ENCODE assay signal across 23 cellular contexts in genomic region chr20:6152777-6153176, GRCh38.
"Had no signal": no experiment of that assay in that cellular context is flagged by ENCODE, and none has a peak within 500 bp of the region (broad histone marks: within the 10 kb centered on the region; RNA-seq: fewer than 3 reads in every experiment).

No MANE protein-coding gene starts in this region.

- ATAC-seq: HepG2 had no signal

- H3K27ac ChIP-seq: SJSA1, SK-N-MC had no signal

- DNase-seq: IMR-90, Karpas-422, KG1, MG63, NCI-H1092, NCI-H1105 treated with DMSO at 0.1 percent for 48 hours, NCI-H1417 treated with DMSO at 0.1 percent for 48 hours, NCI-H146, NCI-H1694 treated with DMSO at 0.1 percent for 48 hours, NCI-H1930, NCI-H2081, NCI-H2107, NCI-H2227 treated with DMSO at 0.1 percent for 48 hours, NCI-H446, NCI-H510A, NCI-H524 treated with DMSO at 0.1 percent for 48 hours, NCI-H748 treated with DMSO at 0.1 percent for 48 hours, Right ventricle myocardium superior, RPMI8226, SIG-M5 had no signal

- H3K9me3 ChIP-seq: MG63, SJSA1 had no signal

- H3K4me1 ChIP-seq: SJSA1 had no signal

- H3K27me3 ChIP-seq: MG63, SJSA1 had no signal

- H3K4me3 ChIP-seq: MG63, SJSA1, SK-N-MC had no signal

- H3K36me3 ChIP-seq: MG63, SJSA1 had no signal
